ENCODE assay signal across 1 cellular context in the genomic region with DNA sequence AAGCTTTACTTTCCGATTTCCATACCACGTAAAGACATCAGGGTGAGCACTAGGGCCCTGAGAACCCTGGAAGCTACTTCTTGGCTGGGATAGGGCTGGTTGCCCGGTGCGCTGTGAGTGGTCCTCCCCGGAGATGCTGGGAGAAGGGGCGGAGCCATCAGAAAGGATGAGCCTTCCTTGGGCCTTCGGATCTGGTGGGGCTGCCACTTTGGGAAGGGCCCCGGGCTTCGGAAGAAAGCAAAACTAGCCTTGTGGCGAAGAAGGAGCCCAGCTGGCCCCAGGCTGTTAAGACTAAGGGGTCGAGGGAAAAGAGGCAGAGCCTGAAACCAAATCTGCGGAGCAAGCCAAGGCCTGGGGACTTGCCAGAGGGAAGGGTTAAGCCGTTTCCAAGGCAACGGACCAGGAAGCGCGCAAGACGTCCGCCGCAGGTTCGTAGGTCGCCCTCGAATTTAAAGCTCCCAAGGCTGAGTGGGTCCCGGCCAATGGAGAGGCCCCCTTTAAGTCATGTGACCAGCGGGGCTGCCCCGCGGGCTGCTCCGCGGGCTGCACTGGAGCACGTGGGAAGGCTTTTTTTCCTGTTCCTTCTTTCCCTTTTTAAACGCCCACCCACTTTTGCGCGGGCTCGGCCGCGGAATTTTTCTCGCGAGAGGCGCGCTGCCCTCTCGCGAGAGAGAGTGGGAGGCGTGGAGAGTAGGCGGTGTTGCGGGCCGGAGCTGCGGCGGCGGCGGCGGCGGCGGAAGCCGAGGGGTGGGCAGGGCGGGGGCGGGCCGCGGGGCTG.
TF ChIP-seq lines count a peak whose summit lies in the region.

No MANE protein-coding gene starts in this region.

TF ChIP-seq in HepG2, 621 proteins besides CTCF, POLR2A, EP300 and RAD21 (continued from another document and continues in another):
- TF ChIP-seq ZMAT3 (CRISPR knock-in tag; conservative IDR thresholded peaks at IDR 0.05) = peak; percentile 77; the same call in 1 of the 2 replicates
- TF ChIP-seq AFF4 (CRISPR knock-in tag; IDR thresholded peaks at IDR 0.05) = no peak
- TF ChIP-seq, protein P1, sequence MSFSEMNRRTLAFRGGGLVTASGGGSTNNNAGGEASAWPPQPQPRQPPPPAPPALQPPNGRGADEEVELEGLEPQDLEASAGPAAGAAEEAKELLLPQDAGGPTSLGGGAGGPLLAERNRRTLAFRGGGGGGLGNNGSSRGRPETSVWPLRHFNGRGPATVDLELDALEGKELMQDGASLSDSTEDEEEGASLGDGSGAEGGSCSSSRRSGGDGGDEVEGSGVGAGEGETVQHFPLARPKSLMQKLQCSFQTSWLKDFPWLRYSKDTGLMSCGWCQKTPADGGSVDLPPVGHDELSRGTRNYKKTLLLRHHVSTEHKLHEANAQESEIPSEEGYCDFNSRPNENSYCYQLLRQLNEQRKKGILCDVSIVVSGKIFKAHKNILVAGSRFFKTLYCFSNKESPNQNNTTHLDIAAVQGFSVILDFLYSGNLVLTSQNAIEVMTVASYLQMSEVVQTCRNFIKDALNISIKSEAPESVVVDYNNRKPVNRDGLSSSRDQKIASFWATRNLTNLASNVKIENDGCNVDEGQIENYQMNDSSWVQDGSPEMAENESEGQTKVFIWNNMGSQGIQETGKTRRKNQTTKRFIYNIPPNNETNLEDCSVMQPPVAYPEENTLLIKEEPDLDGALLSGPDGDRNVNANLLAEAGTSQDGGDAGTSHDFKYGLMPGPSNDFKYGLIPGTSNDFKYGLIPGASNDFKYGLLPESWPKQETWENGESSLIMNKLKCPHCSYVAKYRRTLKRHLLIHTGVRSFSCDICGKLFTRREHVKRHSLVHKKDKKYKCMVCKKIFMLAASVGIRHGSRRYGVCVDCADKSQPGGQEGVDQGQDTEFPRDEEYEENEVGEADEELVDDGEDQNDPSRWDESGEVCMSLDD (CRISPR knock-in tag; IDR thresholded peaks at IDR 0.05; ENCODE audit: borderline replicate concordance) = 0 out of 2 replicates have a peak, but pooled peaks have one; percentile 71
- TF ChIP-seq NPAS2 (CRISPR knock-in tag; IDR thresholded peaks at IDR 0.05; ENCODE audit: borderline replicate concordance) = no peak
- TF ChIP-seq ZNF780A (CRISPR knock-in tag; IDR thresholded peaks at IDR 0.05) = no peak; the same call in 1 of the 2 replicates
- TF ChIP-seq, protein P2, sequence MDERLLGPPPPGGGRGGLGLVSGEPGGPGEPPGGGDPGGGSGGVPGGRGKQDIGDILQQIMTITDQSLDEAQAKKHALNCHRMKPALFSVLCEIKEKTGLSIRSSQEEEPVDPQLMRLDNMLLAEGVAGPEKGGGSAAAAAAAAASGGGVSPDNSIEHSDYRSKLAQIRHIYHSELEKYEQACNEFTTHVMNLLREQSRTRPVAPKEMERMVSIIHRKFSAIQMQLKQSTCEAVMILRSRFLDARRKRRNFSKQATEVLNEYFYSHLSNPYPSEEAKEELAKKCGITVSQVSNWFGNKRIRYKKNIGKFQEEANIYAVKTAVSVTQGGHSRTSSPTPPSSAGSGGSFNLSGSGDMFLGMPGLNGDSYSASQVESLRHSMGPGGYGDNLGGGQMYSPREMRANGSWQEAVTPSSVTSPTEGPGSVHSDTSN (CRISPR knock-in tag; IDR thresholded peaks at IDR 0.05) = no peak
- TF ChIP-seq FOXA3 (CRISPR knock-in tag; IDR thresholded peaks at IDR 0.05) = peak; percentile 13; the same call in 1 of the 2 replicates
- peak; percentile 46; the same call in 1 of the 2 replicates for TF ChIP-seq RXRA (CRISPR knock-in tag; IDR thresholded peaks at IDR 0.05)
- no peak for TF ChIP-seq NR2F2 (IDR thresholded peaks at IDR 0.05; ENCODE audit: borderline replicate concordance, low read depth)
- TF ChIP-seq, protein P3, sequence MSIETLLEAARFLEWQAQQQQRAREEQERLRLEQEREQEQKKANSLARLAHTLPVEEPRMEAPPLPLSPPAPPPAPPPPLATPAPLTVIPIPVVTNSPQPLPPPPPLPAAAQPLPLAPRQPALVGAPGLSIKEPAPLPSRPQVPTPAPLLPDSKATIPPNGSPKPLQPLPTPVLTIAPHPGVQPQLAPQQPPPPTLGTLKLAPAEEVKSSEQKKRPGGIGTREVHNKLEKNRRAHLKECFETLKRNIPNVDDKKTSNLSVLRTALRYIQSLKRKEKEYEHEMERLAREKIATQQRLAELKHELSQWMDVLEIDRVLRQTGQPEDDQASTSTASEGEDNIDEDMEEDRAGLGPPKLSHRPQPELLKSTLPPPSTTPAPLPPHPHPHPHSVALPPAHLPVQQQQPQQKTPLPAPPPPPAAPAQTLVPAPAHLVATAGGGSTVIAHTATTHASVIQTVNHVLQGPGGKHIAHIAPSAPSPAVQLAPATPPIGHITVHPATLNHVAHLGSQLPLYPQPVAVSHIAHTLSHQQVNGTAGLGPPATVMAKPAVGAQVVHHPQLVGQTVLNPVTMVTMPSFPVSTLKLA (IDR thresholded peaks at IDR 0.05) = peak; percentile 75
- TF ChIP-seq SAP130 (CRISPR knock-in tag; IDR thresholded peaks at IDR 0.05; ENCODE audit: low read depth) = peak; percentile 62
- TF ChIP-seq ZNF264 (CRISPR knock-in tag; IDR thresholded peaks at IDR 0.05) = peak; percentile 70; the same call in 1 of the 2 replicates
- TF ChIP-seq ARNT2 (CRISPR knock-in tag; IDR thresholded peaks at IDR 0.05; ENCODE audit: low read depth) = peak; percentile 95
- peak; percentile 40; the same call in 1 of the 2 replicates for TF ChIP-seq ZNF431 (CRISPR knock-in tag; IDR thresholded peaks at IDR 0.05; ENCODE audit: borderline replicate concordance, low read depth)
- TF ChIP-seq HMG20B (CRISPR knock-in tag; conservative IDR thresholded peaks at IDR 0.05) = peak; percentile 39; the same call in 1 of the 2 replicates
- TF ChIP-seq STAG1 (CRISPR knock-in tag; IDR thresholded peaks at IDR 0.05) = no peak
- TF ChIP-seq KDM5A (IDR thresholded peaks at IDR 0.05; ENCODE audit: borderline replicate concordance, low read length) = no peak; the same call in 1 of the 2 replicates
- TF ChIP-seq NR2C2 (CRISPR knock-in tag; IDR thresholded peaks at IDR 0.05; ENCODE audit: borderline replicate concordance) = peak; percentile 58
- TF ChIP-seq ZNF142 (CRISPR knock-in tag; IDR thresholded peaks at IDR 0.05) = peak; percentile 71; the same call in 1 of the 2 replicates
- no peak for TF ChIP-seq CCAR2 (optimal IDR thresholded peaks at IDR 0.05; ENCODE audit: low read depth, low read length)
- TF ChIP-seq ZBTB7B (CRISPR knock-in tag; IDR thresholded peaks at IDR 0.05) = 0 out of 2 replicates have a peak, but pooled peaks have one; percentile 33
- TF ChIP-seq SIX1 (CRISPR knock-in tag; IDR thresholded peaks at IDR 0.05; ENCODE audit: borderline replicate concordance) = peak; percentile 56; the same call in 1 of the 2 replicates
- TF ChIP-seq CEBPZ (IDR thresholded peaks at IDR 0.05; ENCODE audit: low read length) = no peak
- TF ChIP-seq, protein P4, sequence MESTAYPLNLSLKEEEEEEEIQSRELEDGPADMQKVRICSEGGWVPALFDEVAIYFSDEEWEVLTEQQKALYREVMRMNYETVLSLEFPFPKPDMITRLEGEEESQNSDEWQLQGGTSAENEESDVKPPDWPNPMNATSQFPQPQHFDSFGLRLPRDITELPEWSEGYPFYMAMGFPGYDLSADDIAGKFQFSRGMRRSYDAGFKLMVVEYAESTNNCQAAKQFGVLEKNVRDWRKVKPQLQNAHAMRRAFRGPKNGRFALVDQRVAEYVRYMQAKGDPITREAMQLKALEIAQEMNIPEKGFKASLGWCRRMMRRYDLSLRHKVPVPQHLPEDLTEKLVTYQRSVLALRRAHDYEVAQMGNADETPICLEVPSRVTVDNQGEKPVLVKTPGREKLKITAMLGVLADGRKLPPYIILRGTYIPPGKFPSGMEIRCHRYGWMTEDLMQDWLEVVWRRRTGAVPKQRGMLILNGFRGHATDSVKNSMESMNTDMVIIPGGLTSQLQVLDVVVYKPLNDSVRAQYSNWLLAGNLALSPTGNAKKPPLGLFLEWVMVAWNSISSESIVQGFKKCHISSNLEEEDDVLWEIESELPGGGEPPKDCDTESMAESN (CRISPR knock-in tag; conservative IDR thresholded peaks at IDR 0.05) = peak; percentile 56; the same call in 1 of the 2 replicates
- TF ChIP-seq SOX6 (IDR thresholded peaks at IDR 0.05) = no peak
- TF ChIP-seq SOX6 (CRISPR knock-in tag; IDR thresholded peaks at IDR 0.05) = peak; percentile 52
- TF ChIP-seq IKZF5 (CRISPR knock-in tag; IDR thresholded peaks at IDR 0.05) = peak; percentile 78; the same call in 1 of the 2 replicates
